In the genomic region with DNA sequence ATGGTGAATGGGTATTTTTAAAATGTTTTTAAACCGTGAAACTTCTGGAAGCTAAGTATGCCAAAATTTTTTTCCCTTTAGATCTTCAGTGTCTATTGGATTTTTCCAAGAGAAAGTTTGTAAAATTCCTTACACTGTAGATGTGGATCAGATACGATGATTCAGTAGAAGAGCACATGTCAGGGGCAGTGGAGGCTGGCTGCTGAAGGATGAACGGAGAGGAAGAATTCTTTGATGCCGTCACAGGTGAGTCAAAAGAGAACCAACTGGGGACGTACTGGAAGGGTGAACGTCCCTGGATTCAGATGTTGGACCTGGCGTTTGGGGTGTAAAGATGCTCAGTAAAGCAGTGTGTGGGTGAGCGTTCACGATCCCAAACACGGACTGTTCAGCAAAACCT, we compare ENCODE assay signal across 9 cellular contexts. TPM values are rescaled to one million over a fixed set of nuclear protein-coding genes. Genes with fewer than 3 reads are reported as not detected.
"Had no signal": no experiment of that assay in that cellular context is flagged by ENCODE, and none has a peak within 500 bp of the region (broad histone marks: within the 10 kb centered on the region; RNA-seq: fewer than 3 reads in every experiment).

No MANE protein-coding gene starts in this region.

- H3K27ac Mint-ChIP-seq: GM23338, H9 had no signal

- ATAC-seq: GM23338, HCT116 had no signal

- DNase-seq: GM23248, GOT3, H7, H9, HCEC 1CT had no signal

- H3K9me3 Mint-ChIP-seq: GM23338, H9 had no signal

- H3K4me3 Mint-ChIP-seq: GM23338, H9 had no signal

- H3K9me3 ChIP-seq: HAP-1 had no signal

RNA-seq across cellular contexts. Expression of a gene that starts 35.9 kb away (rescaled TPM):
- total RNA-seq: GM23248, H4 had no signal
